30 cellular contexts compared by ENCODE assay signal in the genomic region with DNA sequence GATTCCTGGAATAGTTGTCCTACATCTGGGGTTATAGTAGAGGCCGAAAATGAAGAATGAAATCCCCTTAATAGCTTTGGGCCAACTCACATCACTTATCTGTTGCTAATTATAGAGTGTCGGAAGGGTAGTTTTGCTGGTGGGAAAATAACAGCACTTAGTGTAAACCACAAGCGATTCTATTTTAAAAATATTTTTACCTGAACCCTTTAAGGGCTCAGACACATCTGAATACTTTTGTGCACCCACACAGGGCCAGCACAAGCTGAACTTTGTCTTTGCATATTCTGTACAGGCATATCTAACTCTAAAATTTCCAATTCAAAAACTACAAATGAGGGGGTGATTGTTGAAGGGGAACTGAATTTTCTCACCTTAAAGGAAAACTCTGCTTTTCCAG. TPM values are rescaled to one million over a fixed set of nuclear protein-coding genes. Genes with fewer than 3 reads are reported as not detected.
"Had no signal": no experiment of that assay in that cellular context is flagged by ENCODE, and none has a peak within 500 bp of the region (broad histone marks: within the 10 kb centered on the region; RNA-seq: fewer than 3 reads in every experiment).

No MANE protein-coding gene starts in this region.

- ATAC-seq: activated CD4-positive, alpha-beta T cell treated with anti-CD3 and anti-CD28 coated beads for 36 hours; activated naive CD8-positive, alpha-beta T cell treated with anti-CD3 and anti-CD28 coated beads, Interleukin-2, amount 50 U/mL, for 24 hours; activated T-cell treated with anti-CD3 and anti-CD28 coated beads, Interleukin-2, amount 50 U/mL, for 72 hours; activated T-helper 17 cell treated with anti-CD3 and anti-CD28 coated beads, Interleukin-2, amount 50 U/mL, for 72 hours; body of pancreas; effector memory CD8-positive, alpha-beta T cell; foreskin keratinocyte; gastrocnemius medialis had no signal

- DNase-seq: activated CD4-positive, alpha-beta memory T cell treated with anti-CD3 and anti-CD28 coated beads for 36 hours; activated CD4-positive, alpha-beta T cell treated with anti-CD3 and anti-CD28 coated beads for 36 hours; activated CD4-positive, alpha-beta T cell treated with anti-CD3 and anti-CD28 coated beads, Interleukin-2, amount 10 ng/mL, durations not matched to agents 24 days and 14 days; activated CD4-positive, CD25-positive, alpha-beta regulatory T cell; activated CD4-positive, CD25-positive, alpha-beta regulatory T cell treated with anti-CD3 and anti-CD28 coated beads, Interleukin-2, amount 50 U/mL, for 72 hours; activated CD8-positive, alpha-beta memory T cell treated with anti-CD3 and anti-CD28 coated beads, Interleukin-2, amount 50 U/mL, for 48 hours; activated effector memory CD4-positive, alpha-beta T cell treated with anti-CD3 and anti-CD28 coated beads, Interleukin-2, amount 50 U/mL, for 16 hours; activated naive CD4-positive, alpha-beta T cell treated with anti-CD3 and anti-CD28 coated beads for 36 hours; activated naive CD8-positive, alpha-beta T cell treated with anti-CD3 and anti-CD28 coated beads for 36 hours; activated naive CD8-positive, alpha-beta T cell treated with anti-CD3 and anti-CD28 coated beads, Interleukin-2, amount 50 U/mL, for 24 hours; activated T-cell treated with anti-CD3 and anti-CD28 coated beads for 4 hours; activated T-cell treated with anti-CD3 and anti-CD28 coated beads, Interleukin-2, amount 50 U/mL, for 24 hours; activated T-cell treated with anti-CD3 and anti-CD28 coated beads, Interleukin-2, amount 50 U/mL, for 72 hours; adrenal gland; amygdala; aorta; body of pancreas; cortex of kidney; dermis blood vessel endothelial cell; effector CD4-positive, alpha-beta T cell; effector memory CD8-positive, alpha-beta T cell; erythroblast; foreskin keratinocyte; gastrocnemius medialis; glutamatergic neuron; heart left ventricle; T-helper 2 cell had no signal

- H3K36me3 ChIP-seq: adrenal gland, esophagus muscularis mucosa, gastrocnemius medialis, heart left ventricle had no signal

- H3K4me1 ChIP-seq: adrenal gland, body of pancreas, esophagus muscularis mucosa, foreskin keratinocyte, gastrocnemius medialis had no signal

- H3K4me3 ChIP-seq: adrenal gland, body of pancreas, esophagus muscularis mucosa, gastrocnemius medialis, heart left ventricle had no signal

- H3K9me3 ChIP-seq: adrenal gland, body of pancreas, esophagus muscularis mucosa, gastrocnemius medialis had no signal

- H3K27me3 ChIP-seq: body of pancreas, gastrocnemius medialis, heart left ventricle had no signal

- H3K27ac ChIP-seq: adrenal gland, body of pancreas, esophagus muscularis mucosa, foreskin keratinocyte, gastrocnemius medialis, heart left ventricle had no signal

RNA-seq across cellular contexts. Expression of a gene that starts 27.6 kb away (rescaled TPM):
- total RNA-seq: activated CD4-positive, alpha-beta memory T cell treated with anti-CD3 and anti-CD28 coated beads for 36 hours; activated CD4-positive, alpha-beta T cell treated with anti-CD3 and anti-CD28 coated beads for 36 hours; activated CD4-positive, alpha-beta T cell treated with anti-CD3 and anti-CD28 coated beads, Interleukin-2, amount 10 ng/mL, durations not matched to agents 24 days and 14 days; activated naive CD4-positive, alpha-beta T cell treated with anti-CD3 and anti-CD28 coated beads for 36 hours; activated naive CD8-positive, alpha-beta T cell treated with anti-CD3 and anti-CD28 coated beads for 36 hours; activated T-cell treated with anti-CD3 and anti-CD28 coated beads, Interleukin-2, amount 50 U/mL, for 72 hours; activated T-helper 17 cell treated with anti-CD3 and anti-CD28 coated beads, Interleukin-2, amount 50 U/mL, for 72 hours; aorta; body of pancreas; chondrocyte; dermis blood vessel endothelial cell; esophagus muscularis mucosa; foreskin keratinocyte; gastrocnemius medialis; heart left ventricle had no signal

RNA-seq across cellular contexts. Expression of a gene that starts 42.4 kb away (rescaled TPM):
- total RNA-seq: activated CD4-positive, alpha-beta memory T cell treated with anti-CD3 and anti-CD28 coated beads for 36 hours; activated CD4-positive, alpha-beta T cell treated with anti-CD3 and anti-CD28 coated beads for 36 hours; activated CD4-positive, alpha-beta T cell treated with anti-CD3 and anti-CD28 coated beads, Interleukin-2, amount 10 ng/mL, durations not matched to agents 24 days and 14 days; activated naive CD4-positive, alpha-beta T cell treated with anti-CD3 and anti-CD28 coated beads for 36 hours; activated naive CD8-positive, alpha-beta T cell treated with anti-CD3 and anti-CD28 coated beads for 36 hours; activated T-cell treated with anti-CD3 and anti-CD28 coated beads, Interleukin-2, amount 50 U/mL, for 72 hours; activated T-helper 17 cell treated with anti-CD3 and anti-CD28 coated beads, Interleukin-2, amount 50 U/mL, for 72 hours; body of pancreas; chondrocyte; dermis blood vessel endothelial cell; foreskin keratinocyte; gastrocnemius medialis had no signal
